ENCODE assay signal across 1 cellular context in the genomic region with DNA sequence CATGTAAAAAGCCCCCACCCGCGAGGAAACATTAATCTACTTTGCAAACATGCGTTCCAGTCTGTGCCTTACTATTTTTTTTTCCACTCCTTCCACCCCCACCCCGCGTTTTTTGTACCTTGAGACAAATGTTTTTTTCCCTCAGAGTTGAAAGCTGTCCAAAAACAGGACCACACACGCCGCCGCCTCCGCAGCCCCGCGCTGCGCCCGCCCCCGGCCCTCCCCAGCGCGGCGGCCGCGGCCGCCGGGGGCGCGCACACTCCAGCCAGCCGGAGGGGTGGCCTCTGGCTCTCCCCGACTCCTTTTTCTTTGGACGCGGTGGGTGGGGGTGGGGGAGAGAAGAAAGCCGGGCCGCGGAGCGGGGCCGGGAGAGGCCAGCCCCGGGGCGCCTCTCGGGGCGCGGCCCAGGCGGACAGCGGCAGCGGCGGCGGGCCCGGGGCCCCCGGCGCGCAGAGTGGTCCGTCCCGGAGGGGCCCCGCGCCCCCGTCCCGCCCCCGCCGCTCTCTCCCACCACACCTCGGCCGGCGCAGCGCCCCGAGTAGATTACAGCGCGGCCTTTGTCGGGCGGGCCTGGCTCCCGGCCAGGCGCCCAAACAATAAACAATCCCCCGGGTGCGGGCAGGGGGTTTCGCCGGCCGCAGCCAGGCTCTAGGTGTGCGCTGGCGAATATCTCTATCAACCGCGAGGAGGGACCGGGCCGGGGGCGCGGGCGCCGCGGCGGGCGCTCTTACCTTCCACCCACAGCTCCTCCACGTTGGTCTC.
TF ChIP-seq lines count a peak whose summit lies in the region.

No MANE protein-coding gene starts in this region.

TF ChIP-seq in GM23338, 12 proteins besides CTCF, POLR2A, EP300 and RAD21 (continued from another document):
- TF ChIP-seq, protein P1, sequence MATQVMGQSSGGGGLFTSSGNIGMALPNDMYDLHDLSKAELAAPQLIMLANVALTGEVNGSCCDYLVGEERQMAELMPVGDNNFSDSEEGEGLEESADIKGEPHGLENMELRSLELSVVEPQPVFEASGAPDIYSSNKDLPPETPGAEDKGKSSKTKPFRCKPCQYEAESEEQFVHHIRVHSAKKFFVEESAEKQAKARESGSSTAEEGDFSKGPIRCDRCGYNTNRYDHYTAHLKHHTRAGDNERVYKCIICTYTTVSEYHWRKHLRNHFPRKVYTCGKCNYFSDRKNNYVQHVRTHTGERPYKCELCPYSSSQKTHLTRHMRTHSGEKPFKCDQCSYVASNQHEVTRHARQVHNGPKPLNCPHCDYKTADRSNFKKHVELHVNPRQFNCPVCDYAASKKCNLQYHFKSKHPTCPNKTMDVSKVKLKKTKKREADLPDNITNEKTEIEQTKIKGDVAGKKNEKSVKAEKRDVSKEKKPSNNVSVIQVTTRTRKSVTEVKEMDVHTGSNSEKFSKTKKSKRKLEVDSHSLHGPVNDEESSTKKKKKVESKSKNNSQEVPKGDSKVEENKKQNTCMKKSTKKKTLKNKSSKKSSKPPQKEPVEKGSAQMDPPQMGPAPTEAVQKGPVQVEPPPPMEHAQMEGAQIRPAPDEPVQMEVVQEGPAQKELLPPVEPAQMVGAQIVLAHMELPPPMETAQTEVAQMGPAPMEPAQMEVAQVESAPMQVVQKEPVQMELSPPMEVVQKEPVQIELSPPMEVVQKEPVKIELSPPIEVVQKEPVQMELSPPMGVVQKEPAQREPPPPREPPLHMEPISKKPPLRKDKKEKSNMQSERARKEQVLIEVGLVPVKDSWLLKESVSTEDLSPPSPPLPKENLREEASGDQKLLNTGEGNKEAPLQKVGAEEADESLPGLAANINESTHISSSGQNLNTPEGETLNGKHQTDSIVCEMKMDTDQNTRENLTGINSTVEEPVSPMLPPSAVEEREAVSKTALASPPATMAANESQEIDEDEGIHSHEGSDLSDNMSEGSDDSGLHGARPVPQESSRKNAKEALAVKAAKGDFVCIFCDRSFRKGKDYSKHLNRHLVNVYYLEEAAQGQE (IDR thresholded peaks at IDR 0.05; ENCODE audit: unreplicated experiment), result no peak
- TF ChIP-seq NANOG (IDR thresholded peaks at IDR 0.05; ENCODE audit: borderline replicate concordance), result no peak
